In genomic region chr5:39173069-39173468, GRCh38 we compare ENCODE assay signal across 17 cellular contexts. TPM values are rescaled to one million over a fixed set of nuclear protein-coding genes. Genes with fewer than 3 reads are reported as not detected.
"Had no signal": no experiment of that assay in that cellular context is flagged by ENCODE, and none has a peak within 500 bp of the region (broad histone marks: within the 10 kb centered on the region; RNA-seq: fewer than 3 reads in every experiment).

No MANE protein-coding gene starts in this region.

- H3K4me1 Mint-ChIP-seq: nephron had no signal

- H3K4me3 Mint-ChIP-seq: activated naive CD8-positive, alpha-beta T cell treated with anti-CD3 and anti-CD28 coated beads, Interleukin-2, amount 10 ng/mL, durations not matched to agents 7 days and 5 days; nephron; stimulated activated naive B cell treated with anti-CD40 and anti-IgM and Interleukin-4, amounts not matched to agents 10 μg/mL and 1 μg/mL and 100 μg/mL, for 72 hours; T-helper 2 cell treated with Interferon-gamma antibody and Interleukin-4, amounts not matched to agents 5 μg/mL and 100 μg/mL, for 36 hours had no signal

- DNase-seq: activated CD4-positive, alpha-beta T cell treated with anti-CD3 and anti-CD28 coated beads for 4 hours; activated effector memory CD4-positive, alpha-beta T cell treated with Interleukin-2 at 50 U/mL for 16 hours; activated naive CD8-positive, alpha-beta T cell treated with anti-CD3 and anti-CD28 coated beads, Interleukin-2, amount 10 ng/mL, durations not matched to agents 7 days and 5 days; activated T-cell treated with anti-CD3 and anti-CD28 coated beads for 4 hours; body of pancreas; effector memory CD8-positive, alpha-beta T cell; esophagus squamous epithelium; left cardiac atrium; mesendoderm; nucleus accumbens; retina; stimulated activated naive B cell treated with anti-CD40 and anti-IgM and Interleukin-4, amounts not matched to agents 10 μg/mL and 1 μg/mL and 100 μg/mL, for 72 hours; thyroid gland had no signal

- ATAC-seq: body of pancreas; effector memory CD8-positive, alpha-beta T cell; left cardiac atrium; stimulated activated naive B cell treated with anti-CD40 and anti-IgM and Interleukin-4, amounts not matched to agents 10 μg/mL and 1 μg/mL and 100 μg/mL, for 72 hours had no signal

- H3K36me3 Mint-ChIP-seq: stimulated activated naive B cell treated with anti-CD40 and anti-IgM and Interleukin-4, amounts not matched to agents 10 μg/mL and 1 μg/mL and 100 μg/mL, for 72 hours had no signal

- H3K27ac Mint-ChIP-seq: nephron; stimulated activated naive B cell treated with anti-CD40 and anti-IgM and Interleukin-4, amounts not matched to agents 10 μg/mL and 1 μg/mL and 100 μg/mL, for 72 hours; T-helper 2 cell treated with Interferon-gamma antibody and Interleukin-4, amounts not matched to agents 5 μg/mL and 100 μg/mL, for 36 hours had no signal

- H3K27ac ChIP-seq: body of pancreas, esophagus squamous epithelium, hepatocyte, thyroid gland had no signal

- H3K9me3 ChIP-seq: body of pancreas, esophagus squamous epithelium, thyroid gland had no signal

- H3K4me1 ChIP-seq: body of pancreas, thyroid gland had no signal

- H3K36me3 ChIP-seq: esophagus squamous epithelium, thyroid gland had no signal

- H3K4me3 ChIP-seq: body of pancreas, esophagus squamous epithelium, hepatocyte, thyroid gland had no signal

- H3K27me3 ChIP-seq: body of pancreas, esophagus squamous epithelium, hepatocyte, thyroid gland had no signal

- H3K27me3 Mint-ChIP-seq: activated naive CD8-positive, alpha-beta T cell treated with anti-CD3 and anti-CD28 coated beads, Interleukin-2, amount 10 ng/mL, durations not matched to agents 7 days and 5 days; effector memory CD8-positive, alpha-beta T cell; stimulated activated naive B cell treated with anti-CD40 and anti-IgM and Interleukin-4, amounts not matched to agents 10 μg/mL and 1 μg/mL and 100 μg/mL, for 72 hours had no signal

RNA-seq across cellular contexts. Expression of gene FYB1, which starts 46.3 kb away (rescaled TPM):
- total RNA-seq: dermis microvascular lymphatic vessel endothelial cell had no signal
